Comparison of ENCODE assay signal across 1 cellular context in genomic region chr16:88606146-88606757, GRCh38.
TF ChIP-seq lines count a peak whose summit lies in the region.

No MANE protein-coding gene starts in this region.

TF ChIP-seq in HepG2, 621 proteins besides CTCF, POLR2A, EP300 and RAD21:
- no peak for TF ChIP-seq SRSF4 (IDR thresholded peaks at IDR 0.05; ENCODE audit: low read depth, low read length, poor library complexity, severe bottlenecking)
- TF ChIP-seq CBX1 (IDR thresholded peaks at IDR 0.05; ENCODE audit: low read depth): no peak
- no peak for TF ChIP-seq ATF1 (CRISPR knock-in tag; IDR thresholded peaks at IDR 0.05)
- peak; percentile 79 for TF ChIP-seq CEBPB (IDR thresholded peaks at IDR 0.05; ENCODE audit: borderline replicate concordance, low read depth, low read length)
- no peak for TF ChIP-seq KLF6 (CRISPR knock-in tag; IDR thresholded peaks at IDR 0.05)
- TF ChIP-seq ATF7 (IDR thresholded peaks at IDR 0.05): no peak
- no peak for TF ChIP-seq ATF7 (CRISPR knock-in tag; IDR thresholded peaks at IDR 0.05)
- TF ChIP-seq, protein P1, sequence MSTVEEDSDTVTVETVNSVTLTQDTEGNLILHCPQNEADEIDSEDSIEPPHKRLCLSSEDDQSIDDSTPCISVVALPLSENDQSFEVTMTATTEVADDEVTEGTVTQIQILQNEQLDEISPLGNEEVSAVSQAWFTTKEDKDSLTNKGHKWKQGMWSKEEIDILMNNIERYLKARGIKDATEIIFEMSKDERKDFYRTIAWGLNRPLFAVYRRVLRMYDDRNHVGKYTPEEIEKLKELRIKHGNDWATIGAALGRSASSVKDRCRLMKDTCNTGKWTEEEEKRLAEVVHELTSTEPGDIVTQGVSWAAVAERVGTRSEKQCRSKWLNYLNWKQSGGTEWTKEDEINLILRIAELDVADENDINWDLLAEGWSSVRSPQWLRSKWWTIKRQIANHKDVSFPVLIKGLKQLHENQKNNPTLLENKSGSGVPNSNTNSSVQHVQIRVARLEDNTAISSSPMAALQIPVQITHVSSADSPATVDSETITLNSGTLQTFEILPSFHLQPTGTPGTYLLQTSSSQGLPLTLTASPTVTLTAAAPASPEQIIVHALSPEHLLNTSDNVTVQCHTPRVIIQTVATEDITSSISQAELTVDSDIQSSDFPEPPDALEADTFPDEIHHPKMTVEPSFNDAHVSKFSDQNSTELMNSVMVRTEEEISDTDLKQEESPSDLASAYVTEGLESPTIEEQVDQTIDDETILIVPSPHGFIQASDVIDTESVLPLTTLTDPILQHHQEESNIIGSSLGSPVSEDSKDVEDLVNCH (CRISPR knock-in tag; IDR thresholded peaks at IDR 0.05): no peak
